8 cellular contexts compared by ENCODE assay signal in the genomic region with DNA sequence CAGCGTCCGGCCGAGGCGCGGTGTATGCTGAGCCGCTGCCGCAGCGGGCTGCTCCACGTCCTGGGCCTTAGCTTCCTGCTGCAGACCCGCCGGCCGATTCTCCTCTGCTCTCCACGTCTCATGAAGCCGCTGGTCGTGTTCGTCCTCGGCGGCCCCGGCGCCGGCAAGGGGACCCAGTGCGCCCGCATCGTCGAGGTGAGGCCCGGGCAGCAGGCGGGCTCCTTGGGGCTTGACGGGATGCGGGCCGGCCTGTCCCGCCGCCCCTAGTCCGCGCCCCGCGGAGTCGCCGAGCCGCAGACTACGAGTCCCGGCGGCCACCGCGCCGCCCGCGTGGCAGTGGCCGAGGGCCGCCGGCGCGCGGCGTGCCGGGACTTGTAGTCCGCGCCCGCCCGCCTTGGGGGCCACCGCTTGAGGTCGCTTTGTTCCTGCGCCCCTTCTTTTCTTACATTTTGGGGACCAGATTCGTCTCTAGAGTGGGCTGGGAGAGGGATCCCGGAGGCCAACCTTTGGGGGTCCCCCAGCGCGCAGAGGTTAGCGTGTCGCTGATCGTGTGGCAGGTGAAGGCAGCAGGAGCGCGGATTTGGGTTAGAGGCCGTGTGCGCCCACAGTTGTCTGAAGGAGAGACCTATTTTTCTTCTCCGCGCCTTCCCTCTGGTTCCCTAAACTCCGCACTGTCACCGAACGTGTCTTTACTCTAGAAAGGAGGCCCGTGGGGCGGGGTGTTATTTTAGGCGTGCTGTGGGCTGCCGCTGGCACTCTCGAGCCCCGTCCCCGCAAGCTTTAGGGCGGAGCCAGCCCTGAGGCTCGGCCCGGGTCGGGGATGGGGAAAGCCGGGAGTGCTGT. TPM values are rescaled to one million over a fixed set of nuclear protein-coding genes. Genes with fewer than 3 reads are reported as not detected.
A peak's percentile ranks its signal among the peaks of the same experiment; 100 is the strongest.
DNase-seq lines count a peak whose midpoint lies in the region; ATAC-seq and TF ChIP-seq lines count a peak whose summit lies in the region.

No MANE protein-coding gene starts in this region.

- H4K91ac ChIP-seq in trophoblast cell (ENCODE audit: low read depth, low read length), result peak overlapping the region; percentile 98

- H3K79me1 ChIP-seq in trophoblast cell (ENCODE audit: low read length), result peaks cover 11% of the 10 kb centered on the region

- TF ChIP-seq EP300 in transverse colon (IDR thresholded peaks at IDR 0.05; ENCODE audit: low read depth), result no peak

- peak overlapping the region; percentile 98 for H2AFZ ChIP-seq in trophoblast cell (ENCODE audit: insufficient read depth, low read length, poor library complexity)

- peaks cover 7 to 8% of the 10 kb centered on the region in 2 experiments for H3K4me1 ChIP-seq in trophoblast cell (ENCODE audit: control insufficient read depth in 1 of 2, insufficient read depth in 2 of 2, low read length in 2 of 2)
- H3K4me1 ChIP-seq in transverse colon, result peaks cover 11 to 52% (median 38%) of the 10 kb centered on the region in 4 donors

- H3K4ac ChIP-seq in trophoblast cell (ENCODE audit: low read depth, low read length), result peak overlapping the region; percentile 96

- intact Hi-C loops in Right ventricle myocardium superior (cut with DNase I) (no loop called here), transverse colon (cut with DNase I; ENCODE audit: low total_unique reads) (no loop called here)

- H3K36me3 ChIP-seq in GM06990 (ENCODE audit: control insufficient read depth, insufficient read depth, low read length) (no peaks in the 10 kb centered on the region), trophoblast cell (ENCODE audit: control insufficient read depth in 1 of 2, insufficient read depth in 2 of 2, low read length in 2 of 2) (no peaks in the 10 kb centered on the region), transverse colon (no peaks in the 10 kb centered on the region)

- no peaks in the 10 kb centered on the region for H3K9me3 Mint-ChIP-seq in activated naive CD4-positive, alpha-beta T cell treated with anti-CD3 and anti-CD28 coated beads, Interleukin-2, amount 50 U/mL, for 72 hours

- WGBS in trophoblast cell (ENCODE audit: extremely low coverage, insufficient coverage, insufficient read length), result no CpG with 5 or more reads among the region's 90 CpGs
- WGBS in transverse colon (ENCODE audit: low coverage in 1 of 2), 2 donors, result 1% methylated on average over 60 of the region's 90 CpGs; no CpG with 5 or more reads in 1 of the 2 donors

- H2BK120ac ChIP-seq in trophoblast cell (ENCODE audit: insufficient read depth, low read length, poor library complexity), result peak overlapping the region; percentile 97

- TF ChIP-seq CTCF in GM06990 (IDR thresholded peaks at IDR 0.05; ENCODE audit: insufficient read depth, low read length, poor library complexity, severe bottlenecking) (peak; percentile 37), transverse colon (IDR thresholded peaks at IDR 0.05) (peak in 3 of 5 experiments; percentile 26 to 37 (median 30))

- H3K4me2 ChIP-seq in trophoblast cell (ENCODE audit: low read length), result peak overlapping the region; percentile 62

- H3K9me3 ChIP-seq in trophoblast cell (ENCODE audit: insufficient read depth, low read depth, low read length) (no peaks in the 10 kb centered on the region), transverse colon (no peaks in the 10 kb centered on the region)

- H3K18ac ChIP-seq in trophoblast cell (ENCODE audit: low read length), result peak overlapping the region; percentile 97

- H4K12ac ChIP-seq in trophoblast cell (ENCODE audit: low read depth, low read length), result peak overlapping the region; percentile 99

- in situ Hi-C loops in transverse colon (cut with MboI; ENCODE audit: low pct_ligation_motif_present in 1 of 4, low pct_unique_long_range_greater_than_20kb in 1 of 4, low sequenced_read_pairs in 3 of 4), result no loop called here

- H2AK5ac ChIP-seq in trophoblast cell (ENCODE audit: low read length), result peak overlapping the region; percentile 88

- H3K9ac ChIP-seq in trophoblast cell (ENCODE audit: low read length), result peak overlapping the region; percentile 93

- DNase-seq in GM06990 (ENCODE audit: extremely low read depth, insufficient read length), result peak; percentile 91
- DNase-seq in GOT3 (lab: John Stamatoyannopoulos, UW), result peak; percentile 57
- peak; percentile 65 to 75 for DNase-seq in Kasumi-1 (lab: John Stamatoyannopoulos, UW)
- DNase-seq in SK-N-DZ (ENCODE audit: low spot score), result peak; percentile 74
- DNase-seq in activated naive CD4-positive, alpha-beta T cell treated with anti-CD3 and anti-CD28 coated beads, Interleukin-2, amount 50 U/mL, for 72 hours (ENCODE audit: low spot score in 2 of 2), result peak; percentile 81
- peak; percentile 89 for DNase-seq in Right ventricle myocardium superior
- DNase-seq in trophoblast cell, result peak; percentile 83 to 94
- peak; percentile 87 for DNase-seq in transverse colon

- ATAC-seq in activated naive CD4-positive, alpha-beta T cell treated with anti-CD3 and anti-CD28 coated beads, Interleukin-2, amount 50 U/mL, for 72 hours, result peak; percentile 86 to 92
- ATAC-seq in Right ventricle myocardium superior (ENCODE audit: poor library complexity), result peak; percentile 98

- H3K23ac ChIP-seq in trophoblast cell (ENCODE audit: low read length), result no peak overlapping the region

- H2BK12ac ChIP-seq in trophoblast cell (ENCODE audit: low read length), result peak overlapping the region; percentile 51

- peak overlapping the region; percentile 99 for H4K8ac ChIP-seq in trophoblast cell (ENCODE audit: low read depth, low read length)

- peak overlapping the region; percentile 99 for H3K14ac ChIP-seq in trophoblast cell (ENCODE audit: low read length)

- H3K4me3 ChIP-seq in GM06990 (replicated peaks; ENCODE audit: low read depth, low read length) (peak overlapping the region; percentile 85), trophoblast cell (ENCODE audit: low read depth, low read length) (peak overlapping the region; percentile 90), transverse colon (peak overlapping the region; percentile 90 to 98 (median 95))

- H3K27me3 ChIP-seq in GM06990 (replicated peaks; ENCODE audit: control insufficient read depth, insufficient read depth, low read length) (no peaks in the 10 kb centered on the region), trophoblast cell (ENCODE audit: insufficient read depth, low read length) (no peaks in the 10 kb centered on the region), transverse colon (no peaks in the 10 kb centered on the region)

- H3K36me3 Mint-ChIP-seq in activated naive CD4-positive, alpha-beta T cell treated with anti-CD3 and anti-CD28 coated beads, Interleukin-2, amount 50 U/mL, for 72 hours, result peaks cover 0 to 12% of the 10 kb centered on the region in 2 donors

- H3K27ac Mint-ChIP-seq in activated naive CD4-positive, alpha-beta T cell treated with anti-CD3 and anti-CD28 coated beads, Interleukin-2, amount 50 U/mL, for 72 hours, result peak overlapping the region in 1 of 2 donors; percentile 97

- peaks cover 9% of the 10 kb centered on the region for H3K79me2 ChIP-seq in trophoblast cell (ENCODE audit: control insufficient read depth, insufficient read depth, low read length, poor library complexity)

- peak overlapping the region; percentile 97 for H2BK5ac ChIP-seq in trophoblast cell (ENCODE audit: low read depth, low read length, poor library complexity)

- H3K27ac ChIP-seq in trophoblast cell (ENCODE audit: low read depth, low read length), result peak overlapping the region; percentile 99
- H3K27ac ChIP-seq in transverse colon, result peak overlapping the region; percentile 99 to 100 (median 99)

- TF ChIP-seq POLR2A in transverse colon (IDR thresholded peaks at IDR 0.05), result peak; percentile 64

RNA-seq across cellular contexts. Expression of a gene that starts 0.6 kb away (rescaled TPM):
- 41.2 and 49.1 TPM in 2 replicates for polyA plus RNA-seq in SK-N-DZ (2014; cell fraction: cytosol; rRNA removed)
- polyA plus RNA-seq in SK-N-DZ (2014; cell fraction: nucleus; rRNA removed), result 25.7 and 32.2 TPM in 2 replicates
- 100 to 1,000 TPM in 1 of 2 donors, 10 to 100 TPM in 1; 84.9 to 128 TPM for total RNA-seq in activated naive CD4-positive, alpha-beta T cell treated with anti-CD3 and anti-CD28 coated beads, Interleukin-2, amount 50 U/mL, for 72 hours
- total RNA-seq in Right ventricle myocardium superior (75.0 TPM), transverse colon (100 to 1,000 TPM in 2 of 4 donors, 10 to 100 TPM in 2; 71.6 to 162 (median 109) TPM)
- polyA plus RNA-seq in trophoblast cell (2013), result 57.8 and 58.5 TPM in 2 replicates

RNA-seq across cellular contexts. Expression of a gene that starts 20.2 kb away (rescaled TPM):
- 14.0 and 17.2 TPM in 2 replicates for polyA plus RNA-seq in SK-N-DZ (2014; cell fraction: cytosol; rRNA removed)
- polyA plus RNA-seq in SK-N-DZ (2014; cell fraction: nucleus; rRNA removed), result 11.7 and 16.6 TPM in 2 replicates
- total RNA-seq in activated naive CD4-positive, alpha-beta T cell treated with anti-CD3 and anti-CD28 coated beads, Interleukin-2, amount 50 U/mL, for 72 hours, result 10 to 100 TPM; 34.7 to 69.9 TPM
- 0.65 TPM for total RNA-seq in Right ventricle myocardium superior
- 15.5 and 15.9 TPM in 2 replicates for polyA plus RNA-seq in trophoblast cell (2013)
- 10 to 100 TPM in 1 of 4 donors, 1 to 10 TPM in 3; 3.4 to 16.3 (median 6.5) TPM for total RNA-seq in transverse colon

Comparison
In these comparisons a context has a peak if more than half of its experiments do, and no peak if none do; other contexts are left out.
1. Peak in every context shown above with its lines: DNase-seq, ATAC-seq, H3K4me3 ChIP-seq and H3K27ac ChIP-seq.